In the genomic region with DNA sequence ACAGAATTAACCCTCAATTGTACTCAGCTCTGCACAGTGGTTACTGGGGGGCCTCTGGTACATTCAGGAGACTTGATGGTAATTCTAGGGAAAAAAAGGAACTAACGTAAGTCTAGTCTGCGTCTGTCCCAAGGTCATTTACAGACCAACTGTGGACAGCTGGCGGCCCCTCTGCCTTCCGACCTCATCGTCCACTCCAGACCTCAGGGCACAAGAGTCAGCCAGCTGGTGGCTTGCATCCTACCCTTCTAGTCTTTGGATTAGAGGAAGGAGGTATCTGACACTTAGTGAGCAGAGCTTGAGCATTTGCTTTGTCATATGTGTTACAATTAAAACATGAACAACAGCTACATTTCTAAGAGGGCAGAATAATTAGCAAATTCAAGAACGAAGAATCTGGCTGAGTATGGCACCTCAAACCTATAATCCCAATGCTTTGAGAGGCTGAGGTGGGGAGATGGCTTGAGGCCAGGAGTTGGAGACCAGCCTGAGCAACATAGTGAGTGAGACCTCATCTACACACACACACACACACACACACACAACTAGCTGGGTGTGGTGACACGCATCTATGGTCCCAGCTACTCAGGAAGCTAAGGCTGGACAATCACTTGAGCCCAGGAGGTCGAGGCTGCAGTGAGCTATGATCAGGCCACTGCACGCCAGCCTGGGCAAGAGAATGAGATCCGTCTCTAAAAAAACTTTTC, we compare ENCODE assay signal across 1 cellular context.
A peak's percentile ranks its signal among the peaks of the same experiment; 100 is the strongest.
TF ChIP-seq lines count a peak whose summit lies in the region.

No MANE protein-coding gene starts in this region.

TF ChIP-seq in K562, 482 proteins besides CTCF, POLR2A, EP300 and RAD21:
- no peak for TF ChIP-seq ZNF764 (CRISPR knock-in tag; IDR thresholded peaks at IDR 0.05; ENCODE audit: low read depth)
- TF ChIP-seq ESRRA (IDR thresholded peaks at IDR 0.05; ENCODE audit: borderline replicate concordance, low read depth): 0 out of 2 replicates have a peak, but pooled peaks have one; percentile 41
- TF ChIP-seq, protein P1, sequence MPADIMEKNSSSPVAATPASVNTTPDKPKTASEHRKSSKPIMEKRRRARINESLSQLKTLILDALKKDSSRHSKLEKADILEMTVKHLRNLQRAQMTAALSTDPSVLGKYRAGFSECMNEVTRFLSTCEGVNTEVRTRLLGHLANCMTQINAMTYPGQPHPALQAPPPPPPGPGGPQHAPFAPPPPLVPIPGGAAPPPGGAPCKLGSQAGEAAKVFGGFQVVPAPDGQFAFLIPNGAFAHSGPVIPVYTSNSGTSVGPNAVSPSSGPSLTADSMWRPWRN (IDR thresholded peaks at IDR 0.05; ENCODE audit: low read depth): no peak
- TF ChIP-seq FOXA3 (CRISPR knock-in tag; conservative IDR thresholded peaks at IDR 0.05 in 1 of 2, IDR thresholded peaks at IDR 0.05 in 1 of 2): no peak
- TF ChIP-seq, protein P2, sequence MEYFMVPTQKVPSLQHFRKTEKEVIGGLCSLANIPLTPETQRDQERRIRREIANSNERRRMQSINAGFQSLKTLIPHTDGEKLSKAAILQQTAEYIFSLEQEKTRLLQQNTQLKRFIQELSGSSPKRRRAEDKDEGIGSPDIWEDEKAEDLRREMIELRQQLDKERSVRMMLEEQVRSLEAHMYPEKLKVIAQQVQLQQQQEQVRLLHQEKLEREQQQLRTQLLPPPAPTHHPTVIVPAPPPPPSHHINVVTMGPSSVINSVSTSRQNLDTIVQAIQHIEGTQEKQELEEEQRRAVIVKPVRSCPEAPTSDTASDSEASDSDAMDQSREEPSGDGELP (CRISPR knock-in tag; IDR thresholded peaks at IDR 0.05; ENCODE audit: borderline replicate concordance): peak; percentile 46; the same call in 1 of the 2 replicates
- TF ChIP-seq TEAD1 (CRISPR knock-in tag; IDR thresholded peaks at IDR 0.05): 0 out of 4 replicates have a peak, but pooled peaks of 1 of the 2 experiments have one; percentile 26
- peak; percentile 29; the same call in 1 of the 2 replicates for TF ChIP-seq ZFX (CRISPR knock-in tag; IDR thresholded peaks at IDR 0.05)
